In the genomic region with DNA sequence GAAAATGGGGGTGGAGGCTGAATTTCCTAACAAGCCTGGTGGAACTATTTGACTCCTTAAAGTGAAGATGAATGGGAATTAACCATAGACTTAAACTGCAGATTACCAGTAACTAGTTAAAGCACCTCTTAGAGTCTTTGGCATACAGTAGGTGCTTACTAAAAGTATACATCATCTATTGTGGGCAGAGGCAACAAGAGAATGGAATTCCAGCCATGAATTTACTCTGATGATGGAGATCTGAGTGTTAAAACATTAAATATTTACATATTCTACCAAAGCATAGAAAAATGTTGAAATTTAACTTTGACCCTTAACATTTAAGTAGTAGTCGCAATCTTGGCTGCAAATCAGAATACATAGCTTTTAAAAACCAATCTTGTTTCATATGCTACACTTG, we compare ENCODE assay signal across 26 cellular contexts.
"Had no signal": no experiment of that assay in that cellular context is flagged by ENCODE, and none has a peak within 500 bp of the region (broad histone marks: within the 10 kb centered on the region; RNA-seq: fewer than 3 reads in every experiment).

No MANE protein-coding gene starts in this region.

- H3K4me3 ChIP-seq: left ventricle myocardium inferior, lung, mucosa of descending colon, pancreas, prostate gland, sigmoid colon, spleen, tibial nerve, uterus had no signal

- H3K27ac Mint-ChIP-seq: natural killer cell treated with Interleukin-12 subunit alpha and Interleukin-12 subunit beta and Interleukin-15 and Interleukin-18, amount 100 ng/mL, for 72 hours; type B pancreatic cell had no signal

- ATAC-seq: mucosa of descending colon; naive thymus-derived CD4-positive, alpha-beta T cell; natural killer cell treated with Interleukin-12 subunit alpha and Interleukin-12 subunit beta and Interleukin-15 and Interleukin-18, amount 100 ng/mL, for 72 hours; pancreas; right cardiac atrium; stimulated activated memory B cell treated with anti-CD40 and anti-IgM and Interleukin-4, amounts not matched to agents 10 μg/mL and 1 μg/mL and 100 μg/mL, for 72 hours; stimulated activated naive CD8-positive, alpha-beta T cell treated with anti-CD3 and anti-CD28 coated beads, Interleukin-15, amount 100 ng/mL, for 72 hours had no signal

- H3K9me3 ChIP-seq: left ventricle myocardium inferior, mucosa of descending colon, pancreas, prostate gland, sigmoid colon, spleen, tibial nerve, uterus had no signal

- H3K36me3 Mint-ChIP-seq: natural killer cell treated with Interleukin-12 subunit alpha and Interleukin-12 subunit beta and Interleukin-15 and Interleukin-18, amount 100 ng/mL, for 72 hours had no signal

- DNase-seq: hypothalamus; islet precursor cell; left ventricle myocardium inferior; midbrain; mucosa of descending colon; naive thymus-derived CD4-positive, alpha-beta T cell; nucleus accumbens; pancreas; posterior cingulate gyrus; retina; right cardiac atrium; sigmoid colon; small intestine; spleen; stimulated activated CD4-positive, alpha-beta T cell treated with anti-CD3 and anti-CD28 coated beads, Interleukin-4, amount 100 ng/mL, for 4 hours; stimulated activated CD8-positive, alpha-beta memory T cell treated with anti-CD3 and anti-CD28 coated beads, Interleukin-4, amount 100 ng/mL, for 48 hours; stimulated activated naive CD4-positive, alpha-beta T cell treated with Interleukin-2 at 50 U/mL for 16 hours; stimulated activated naive CD8-positive, alpha-beta T cell treated with anti-CD3 and anti-CD28 coated beads, Interleukin-15, amount 100 ng/mL, for 72 hours; substantia nigra; uterus had no signal

- H3K27ac ChIP-seq: pancreas, prostate gland, sigmoid colon, tibial nerve, uterus had no signal

- H3K27me3 Mint-ChIP-seq: naive thymus-derived CD4-positive, alpha-beta T cell; natural killer cell treated with Interleukin-12 subunit alpha and Interleukin-12 subunit beta and Interleukin-15 and Interleukin-18, amount 100 ng/mL, for 72 hours; stimulated activated memory B cell treated with anti-CD40 and anti-IgM and Interleukin-4, amounts not matched to agents 10 μg/mL and 1 μg/mL and 100 μg/mL, for 72 hours; stimulated activated naive CD8-positive, alpha-beta T cell treated with anti-CD3 and anti-CD28 coated beads, Interleukin-15, amount 100 ng/mL, for 72 hours; type B pancreatic cell had no signal

- H3K27me3 ChIP-seq: pancreas, sigmoid colon, spleen, tibial nerve, uterus had no signal

- H3K4me3 Mint-ChIP-seq: natural killer cell treated with Interleukin-12 subunit alpha and Interleukin-12 subunit beta and Interleukin-15 and Interleukin-18, amount 100 ng/mL, for 72 hours; stimulated activated memory B cell treated with anti-CD40 and anti-IgM and Interleukin-4, amounts not matched to agents 10 μg/mL and 1 μg/mL and 100 μg/mL, for 72 hours; stimulated activated naive CD8-positive, alpha-beta T cell treated with anti-CD3 and anti-CD28 coated beads, Interleukin-15, amount 100 ng/mL, for 72 hours; type B pancreatic cell had no signal

- H3K9me3 Mint-ChIP-seq: naive thymus-derived CD4-positive, alpha-beta T cell; natural killer cell treated with Interleukin-12 subunit alpha and Interleukin-12 subunit beta and Interleukin-15 and Interleukin-18, amount 100 ng/mL, for 72 hours; stimulated activated memory B cell treated with anti-CD40 and anti-IgM and Interleukin-4, amounts not matched to agents 10 μg/mL and 1 μg/mL and 100 μg/mL, for 72 hours; stimulated activated naive CD8-positive, alpha-beta T cell treated with anti-CD3 and anti-CD28 coated beads, Interleukin-15, amount 100 ng/mL, for 72 hours; type B pancreatic cell had no signal

- H3K36me3 ChIP-seq: prostate gland, uterus had no signal
